In the genomic region with DNA sequence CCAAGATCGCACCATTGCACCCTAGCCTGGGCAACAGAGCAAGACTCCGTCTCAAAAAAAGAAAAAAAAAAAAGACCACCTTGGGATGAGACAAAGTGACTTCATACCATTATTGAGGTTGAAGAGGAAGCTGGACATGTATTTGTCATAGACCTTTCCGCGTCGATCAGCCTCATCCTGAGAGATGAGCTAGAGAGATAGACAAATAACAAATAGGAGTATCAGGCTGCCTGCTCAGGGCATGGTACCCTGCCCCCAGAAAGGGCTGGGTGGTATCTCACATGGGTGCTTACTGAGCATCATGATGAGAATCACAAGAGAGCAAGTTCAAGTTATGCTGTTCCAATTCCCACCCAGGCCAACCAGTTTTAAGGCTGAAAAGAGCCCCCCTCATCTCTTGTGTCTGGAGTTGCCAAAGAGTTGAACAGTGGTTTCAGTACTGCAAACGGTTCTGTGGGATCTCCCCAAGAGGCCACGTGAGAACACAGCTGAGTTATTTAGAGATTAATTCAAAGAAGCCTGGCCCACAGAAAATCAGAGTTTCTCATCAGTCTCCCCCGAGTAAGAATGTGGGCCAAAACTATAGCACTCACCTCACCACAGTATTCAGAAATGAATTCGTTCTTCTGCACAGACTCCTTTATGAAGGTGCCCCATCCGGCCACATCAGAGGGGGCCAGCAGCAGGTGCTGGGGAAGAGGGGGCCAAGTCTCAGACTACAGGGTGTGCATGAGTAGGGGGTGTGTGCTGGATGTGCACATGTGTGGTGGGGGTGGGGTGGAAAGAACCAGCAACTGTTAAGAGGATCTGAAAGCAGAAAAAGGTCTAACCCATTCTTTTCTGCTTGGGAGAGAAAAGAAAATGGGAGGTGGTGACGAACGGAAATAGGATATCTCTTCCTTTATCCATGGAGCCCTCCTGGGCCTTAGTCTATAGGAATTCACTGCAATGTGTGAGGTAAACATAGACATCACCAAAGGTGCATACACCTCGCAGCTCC, we compare ENCODE assay signal across 10 cellular contexts. TPM values are rescaled to one million over a fixed set of nuclear protein-coding genes. Genes with fewer than 3 reads are reported as not detected.
DNase-seq lines count a peak whose midpoint lies in the region; ATAC-seq and TF ChIP-seq lines count a peak whose summit lies in the region.
"Had no signal": no experiment of that assay in that cellular context is flagged by ENCODE, and none has a peak within 500 bp of the region (broad histone marks: within the 10 kb centered on the region; RNA-seq: fewer than 3 reads in every experiment).

No MANE protein-coding gene starts in this region.

- no peak overlapping the region for H3K27ac Mint-ChIP-seq in GM23338

- peaks cover 39% of the 10 kb centered on the region for H3K36me3 Mint-ChIP-seq in GM23338 (ENCODE audit: low read depth)

- no peak overlapping the region for H3K4me2 ChIP-seq in GM23338
- H3K4me2 ChIP-seq: BLaER1 had no signal

- H3F3A ChIP-seq in GM23338 (replicated peaks; ENCODE audit: low read depth) = no peaks in the 10 kb centered on the region

- peaks cover 6% of the 10 kb centered on the region; the same call in 1 of the 2 replicates for H3K36me3 ChIP-seq in GM23338 (ENCODE audit: insufficient read depth)

- H3K4me1 ChIP-seq in GM23338 (ENCODE audit: insufficient read depth) = no peaks in the 10 kb centered on the region

- no peaks in the 10 kb centered on the region for H3K9me2 ChIP-seq in GM23338 (ENCODE audit: insufficient read depth)

- H3K27me3 ChIP-seq in GM23338 (ENCODE audit: insufficient read depth) = no peaks in the 10 kb centered on the region
- H3K27me3 ChIP-seq: BLaER1, cardiac muscle cell had no signal

- H3K4me1 Mint-ChIP-seq in GM23338 = peaks cover under 1% of the 10 kb centered on the region; the same call in 2 of the 3 replicates

- no peaks in the 10 kb centered on the region for H3K79me2 ChIP-seq in GM23338 (replicated peaks; ENCODE audit: insufficient read depth)

- H2AFZ ChIP-seq in GM23338 = no peak overlapping the region

- H3K27ac ChIP-seq in GM23338 (ENCODE audit: low read depth) = no peak overlapping the region
- H3K27ac ChIP-seq: BLaER1, cardiac muscle cell had no signal

- ATAC-seq in GM21723 (IDR thresholded peaks at IDR 0.05; ENCODE audit: unreplicated experiment) (peak; percentile 86), HG03520 (IDR thresholded peaks at IDR 0.05; ENCODE audit: unreplicated experiment) (peak; percentile 70), GM23338 (no peak)

- no peak overlapping the region for H3K4me3 Mint-ChIP-seq in GM23338

- H4K20me1 ChIP-seq in GM23338 (replicated peaks; ENCODE audit: insufficient read depth) = 0 out of 2 replicates have a peak, but pooled peaks cover 6% of the 10 kb centered on the region
- H4K20me1 ChIP-seq: BLaER1 had no signal

- H3K27me3 Mint-ChIP-seq in GM23338 (ENCODE audit: insufficient read depth, low read depth, poor library complexity) = no peaks in the 10 kb centered on the region

- no peaks in the 10 kb centered on the region; the same call in 2 of the 3 replicates for H3K9me3 Mint-ChIP-seq in GM23338

- no peak for TF ChIP-seq CTCF in GM23338 (conservative IDR thresholded peaks at IDR 0.05; ENCODE audit: low read depth in 2 of 2)

- DNase-seq in activated naive CD4-positive, alpha-beta T cell treated with Interleukin-2 at 50 U/mL for 16 hours = peak; percentile 39
- DNase-seq in activated naive CD4-positive, alpha-beta T cell treated with anti-CD3 and anti-CD28 coated beads, Interleukin-2, amount 50 U/mL, for 16 hours = no peak
- DNase-seq in stimulated activated CD8-positive, alpha-beta memory T cell treated with anti-CD3 and anti-CD28 coated beads, Interleukin-7, amount 100 ng/mL, for 48 hours (ENCODE audit: extremely low read depth in 1 of 2, low read depth in 1 of 2) = peak; percentile 29 to 52
- DNase-seq in GM23338 (ENCODE audit: low spot score) (no peak), NCI-H2171 treated with DMSO at 0.1 percent for 48 hours (lab: John Stamatoyannopoulos, UW) (no peak), NCI-H446 (lab: John Stamatoyannopoulos, UW) (no peak)

- no peak overlapping the region for H3K4me3 ChIP-seq in GM23338
- H3K4me3 ChIP-seq: BLaER1, cardiac muscle cell had no signal

TF ChIP-seq in GM23338, 12 proteins besides CTCF, POLR2A, EP300 and RAD21 (continues in another document):
- TF ChIP-seq, protein P1, sequence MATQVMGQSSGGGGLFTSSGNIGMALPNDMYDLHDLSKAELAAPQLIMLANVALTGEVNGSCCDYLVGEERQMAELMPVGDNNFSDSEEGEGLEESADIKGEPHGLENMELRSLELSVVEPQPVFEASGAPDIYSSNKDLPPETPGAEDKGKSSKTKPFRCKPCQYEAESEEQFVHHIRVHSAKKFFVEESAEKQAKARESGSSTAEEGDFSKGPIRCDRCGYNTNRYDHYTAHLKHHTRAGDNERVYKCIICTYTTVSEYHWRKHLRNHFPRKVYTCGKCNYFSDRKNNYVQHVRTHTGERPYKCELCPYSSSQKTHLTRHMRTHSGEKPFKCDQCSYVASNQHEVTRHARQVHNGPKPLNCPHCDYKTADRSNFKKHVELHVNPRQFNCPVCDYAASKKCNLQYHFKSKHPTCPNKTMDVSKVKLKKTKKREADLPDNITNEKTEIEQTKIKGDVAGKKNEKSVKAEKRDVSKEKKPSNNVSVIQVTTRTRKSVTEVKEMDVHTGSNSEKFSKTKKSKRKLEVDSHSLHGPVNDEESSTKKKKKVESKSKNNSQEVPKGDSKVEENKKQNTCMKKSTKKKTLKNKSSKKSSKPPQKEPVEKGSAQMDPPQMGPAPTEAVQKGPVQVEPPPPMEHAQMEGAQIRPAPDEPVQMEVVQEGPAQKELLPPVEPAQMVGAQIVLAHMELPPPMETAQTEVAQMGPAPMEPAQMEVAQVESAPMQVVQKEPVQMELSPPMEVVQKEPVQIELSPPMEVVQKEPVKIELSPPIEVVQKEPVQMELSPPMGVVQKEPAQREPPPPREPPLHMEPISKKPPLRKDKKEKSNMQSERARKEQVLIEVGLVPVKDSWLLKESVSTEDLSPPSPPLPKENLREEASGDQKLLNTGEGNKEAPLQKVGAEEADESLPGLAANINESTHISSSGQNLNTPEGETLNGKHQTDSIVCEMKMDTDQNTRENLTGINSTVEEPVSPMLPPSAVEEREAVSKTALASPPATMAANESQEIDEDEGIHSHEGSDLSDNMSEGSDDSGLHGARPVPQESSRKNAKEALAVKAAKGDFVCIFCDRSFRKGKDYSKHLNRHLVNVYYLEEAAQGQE (IDR thresholded peaks at IDR 0.05; ENCODE audit: unreplicated experiment) = no peak
- TF ChIP-seq ZNF114 (CRISPR knock-in tag; IDR thresholded peaks at IDR 0.05) (no peak), EZH2 (IDR thresholded peaks at IDR 0.05; ENCODE audit: low read depth, unreplicated experiment) (no peak), POLR2AphosphoS5 (IDR thresholded peaks at IDR 0.05; ENCODE audit: low read depth) (no peak), ZNF331 (CRISPR knock-in tag; IDR thresholded peaks at IDR 0.05; ENCODE audit: low read depth) (no peak), STAT1 (IDR thresholded peaks at IDR 0.05; ENCODE audit: unreplicated experiment) (no peak)

RNA-seq across cellular contexts. Expression of gene CNTNAP1, which starts 22.5 kb away (rescaled TPM):
- total RNA-seq in GM23338 (2014; rRNA removed; shearing (Covaris generic)) = 2.9 and 5.0 TPM in 2 replicates
- 0.75 and 1.3 TPM in 2 replicates for polyA plus RNA-seq in GM23338 (2016; fragmentation: Nextera tagmentation; extraction: Ambion mirVana)

RNA-seq across cellular contexts. Expression of gene CCR10, which starts 23.2 kb away (rescaled TPM):
- total RNA-seq in GM23338 (2014; rRNA removed; shearing (Covaris generic)) = 1.1 and 1.7 TPM in 2 replicates
- 2.7 and 3.0 TPM in 2 replicates for polyA plus RNA-seq in GM23338 (2016; fragmentation: Nextera tagmentation; extraction: Ambion mirVana)

RNA-seq across cellular contexts. Expression of gene PLEKHH3, which starts 28.0 kb away (rescaled TPM):
- total RNA-seq in GM23338 (2014; rRNA removed; shearing (Covaris generic)) = 24.2 and 24.8 TPM in 2 replicates
- polyA plus RNA-seq in GM23338 (2016; fragmentation: Nextera tagmentation; extraction: Ambion mirVana) = 10.9 and 13.8 TPM in 2 replicates

RNA-seq across cellular contexts. Expression of gene EZH1, which starts 40.0 kb away (rescaled TPM):
- total RNA-seq in GM23338 (2014; rRNA removed; shearing (Covaris generic)) = 16.3 and 16.9 TPM in 2 replicates
- 17.5 and 18.0 TPM in 2 replicates for polyA plus RNA-seq in GM23338 (2016; fragmentation: Nextera tagmentation; extraction: Ambion mirVana)

RNA-seq across cellular contexts. Expression of gene TUBG2, which starts 45.7 kb away (rescaled TPM):
- total RNA-seq in GM23338 (2014; rRNA removed; shearing (Covaris generic)) = 15.3 and 18.2 TPM in 2 replicates
- polyA plus RNA-seq in GM23338 (2016; fragmentation: Nextera tagmentation; extraction: Ambion mirVana) = 16.5 and 19.0 TPM in 2 replicates

Comparison
In these comparisons a context has a peak if more than half of its experiments do, and no peak if none do; other contexts are left out.
1. DNase-seq: peak in activated naive CD4-positive, alpha-beta T cell treated with Interleukin-2 at 50 U/mL for 16 hours (single experiment) and stimulated activated CD8-positive, alpha-beta memory T cell treated with anti-CD3 and anti-CD28 coated beads, Interleukin-7, amount 100 ng/mL, for 48 hours (2 of 2); none in activated naive CD4-positive, alpha-beta T cell treated with anti-CD3 and anti-CD28 coated beads, Interleukin-2, amount 50 U/mL, for 16 hours (single experiment), GM23338 (single experiment), NCI-H2171 treated with DMSO at 0.1 percent for 48 hours (single experiment) and NCI-H446 (0 of 2).